In the genomic region with DNA sequence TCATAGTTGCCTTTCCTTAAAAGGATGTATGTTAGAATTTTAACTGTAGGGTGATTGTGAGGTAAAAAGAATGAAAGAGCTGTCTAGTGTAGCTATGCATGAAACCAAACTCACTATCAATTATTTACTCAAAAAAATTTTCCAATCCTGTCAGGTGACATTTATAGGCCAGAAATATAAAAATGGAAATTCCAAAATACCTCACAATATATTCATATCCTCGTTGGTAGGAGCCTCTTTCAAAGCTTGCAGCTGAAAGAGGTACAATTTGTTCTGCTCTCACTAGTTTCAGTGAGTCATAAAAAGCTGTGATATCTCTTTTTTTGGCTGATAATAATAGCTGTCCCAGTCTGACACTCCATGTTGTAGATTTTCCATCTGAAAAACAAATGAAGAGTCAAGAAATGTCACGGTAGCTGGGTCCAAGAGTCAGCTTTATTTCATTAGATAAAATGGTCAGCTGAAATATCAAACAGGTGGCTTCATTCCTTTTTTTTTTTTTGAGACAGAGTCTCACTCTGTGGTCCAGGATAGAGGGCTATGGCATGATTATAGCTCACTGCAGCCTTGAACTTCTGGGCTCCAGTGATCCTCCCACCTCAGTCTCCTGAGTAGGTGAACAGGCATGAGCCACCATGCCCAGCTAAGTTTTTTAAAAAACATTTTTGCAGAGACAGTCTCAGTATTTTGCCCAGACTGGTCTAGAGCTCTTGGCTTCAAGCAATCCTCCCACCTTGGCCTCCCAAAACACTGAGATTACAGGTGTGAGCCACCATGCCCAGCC, we compare ENCODE assay signal across 11 cellular contexts. TPM values are rescaled to one million over a fixed set of nuclear protein-coding genes. Genes with fewer than 3 reads are reported as not detected.
A peak's percentile ranks its signal among the peaks of the same experiment; 100 is the strongest.
DNase-seq lines count a peak whose midpoint lies in the region; ATAC-seq lines count a peak whose summit lies in the region.
"Had no signal": no experiment of that assay in that cellular context is flagged by ENCODE, and none has a peak within 500 bp of the region (broad histone marks: within the 10 kb centered on the region; RNA-seq: fewer than 3 reads in every experiment).

No MANE protein-coding gene starts in this region.

- ATAC-seq in GM18907 (IDR thresholded peaks at IDR 0.05; ENCODE audit: unreplicated experiment) = peak; percentile 78
- peak; percentile 38 for ATAC-seq in HG03060 (IDR thresholded peaks at IDR 0.05; ENCODE audit: low read depth, unreplicated experiment)

- DNase-seq in Ammon's horn (ENCODE audit: low spot score) (peak; percentile 35), caudate nucleus (lab: John Stamatoyannopoulos, UW) (peak in 3 of 61 donors; percentile 27 to 72 (median 57)), NCI-H82 treated with DMSO at 0.1 percent for 48 hours (lab: John Stamatoyannopoulos, UW; ENCODE audit: unreplicated experiment) (no peak), HT-29 (ENCODE audit: low spot score) (no peak), DMS79 (lab: John Stamatoyannopoulos, UW) (no peak), HUDEP-2 (lab: John Stamatoyannopoulos, UW; ENCODE audit: unreplicated experiment in 76 of 76) (no peak)
- DNase-seq: mesendoderm, NCI-H1092, NCI-H774 had no signal

- peak overlapping the region; percentile 81 for H3K27ac ChIP-seq in caudate nucleus (ENCODE audit: low read depth, low read length)

RNA-seq across cellular contexts. Expression of a gene that starts 50.8 kb away (rescaled TPM):
- total RNA-seq in HT-29 (2014; rRNA removed; shearing (Covaris generic)) = 8.1 and 18.5 TPM in 2 replicates
